ENCODE assay signal across 9 cellular contexts in the genomic region with DNA sequence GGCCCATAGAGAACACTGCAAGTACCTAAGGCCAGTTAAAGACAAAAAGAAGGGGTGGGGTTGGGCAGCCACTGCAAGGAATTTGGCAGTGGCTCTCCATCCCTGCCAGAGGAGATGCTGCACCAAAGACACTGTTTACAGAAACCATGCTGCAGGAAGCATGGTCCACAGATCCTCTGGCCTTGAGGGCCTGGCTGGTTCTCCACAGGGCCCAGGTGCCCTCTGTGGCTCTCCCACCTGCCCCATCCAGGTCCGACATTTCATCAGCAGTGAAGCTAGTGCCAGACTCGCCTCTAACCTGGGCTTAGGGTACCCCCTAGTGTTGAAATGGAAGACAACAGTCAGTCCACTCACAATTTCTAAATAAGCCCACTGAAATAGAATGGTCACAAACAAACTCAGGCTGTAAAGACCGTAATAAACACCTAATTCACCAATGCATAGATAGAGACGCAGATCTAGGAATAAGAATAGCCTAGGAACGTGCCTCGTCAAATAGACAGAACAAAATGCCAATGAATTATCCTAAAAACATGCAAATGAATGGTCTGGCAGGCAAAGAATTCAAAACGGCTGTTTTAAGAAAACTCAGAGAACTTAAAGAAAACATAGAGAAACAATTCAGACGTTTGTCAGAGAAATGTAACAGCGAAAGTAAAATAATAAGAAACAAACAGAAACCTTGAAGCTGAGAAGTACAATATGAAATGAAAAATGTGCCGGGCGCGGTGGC. TPM values are rescaled to one million over a fixed set of nuclear protein-coding genes. Genes with fewer than 3 reads are reported as not detected.
DNase-seq lines count a peak whose midpoint lies in the region; ATAC-seq and TF ChIP-seq lines count a peak whose summit lies in the region.
"Had no signal": no experiment of that assay in that cellular context is flagged by ENCODE, and none has a peak within 500 bp of the region (broad histone marks: within the 10 kb centered on the region; RNA-seq: fewer than 3 reads in every experiment).

No MANE protein-coding gene starts in this region.

- H3K27ac Mint-ChIP-seq in mesothelial cell of epicardium, result no peak overlapping the region

- H3K4me3 ChIP-seq in HFF-Myc (replicated peaks; ENCODE audit: low read depth, low read length) (no peak overlapping the region), fibroblast of mammary gland (ENCODE audit: control insufficient read depth, low read depth, low read length) (no peak overlapping the region)

- H3K4me1 Mint-ChIP-seq in mesothelial cell of epicardium, result no peaks in the 10 kb centered on the region

- no peaks in the 10 kb centered on the region for H3K27me3 Mint-ChIP-seq in mesothelial cell of epicardium (ENCODE audit: low read depth)

- no peak for ATAC-seq in GM18861 (IDR thresholded peaks at IDR 0.05; ENCODE audit: unreplicated experiment)

- H3K9me3 Mint-ChIP-seq in mesothelial cell of epicardium, result peaks cover 35% of the 10 kb centered on the region

- H3K4me3 Mint-ChIP-seq in mesothelial cell of epicardium, result no peak overlapping the region

- peak; percentile 54 for DNase-seq in COLO829 (ENCODE audit: low spot score)
- DNase-seq in HFF-Myc (ENCODE audit: extremely low read depth, low read depth), result no peak
- peak; percentile 62 for DNase-seq in NCI-H526 treated with DMSO at 0.1 percent for 48 hours (lab: John Stamatoyannopoulos, UW)
- peak; percentile 72 for DNase-seq in activated CD8-positive, alpha-beta memory T cell treated with anti-CD3 and anti-CD28 coated beads for 24 hours
- peak; percentile 29 for DNase-seq in fibroblast of mammary gland (ENCODE audit: low read depth)
- DNase-seq in pons (ENCODE audit: low spot score), result peak; percentile 40
- DNase-seq in mesothelial cell of epicardium (ENCODE audit: low spot score in 2 of 2, unreplicated experiment in 2 of 2), result no peak

- H3K36me3 Mint-ChIP-seq in mesothelial cell of epicardium, result peaks cover 5% of the 10 kb centered on the region

- TF ChIP-seq CTCF in HFF-Myc (IDR thresholded peaks at IDR 0.05; ENCODE audit: low read depth, low read length, missing control alignments) (peak; percentile 63), fibroblast of mammary gland (conservative IDR thresholded peaks at IDR 0.05; ENCODE audit: control insufficient read depth, insufficient read depth, low read depth, low read length) (peak; percentile 56), mesothelial cell of epicardium (IDR thresholded peaks at IDR 0.05; ENCODE audit: unreplicated experiment) (no peak)

RNA-seq across cellular contexts. Expression of gene LYPD4, which starts 23.3 kb away (rescaled TPM):
- total RNA-seq in mesothelial cell of epicardium, result not detected in 3 replicates
- total RNA-seq: pulmonary artery endothelial cell had no signal

RNA-seq across cellular contexts. Expression of gene DMRTC2, which starts 23.7 kb away (rescaled TPM):
- total RNA-seq in mesothelial cell of epicardium, result not detected in 3 replicates
- total RNA-seq: pulmonary artery endothelial cell had no signal

RNA-seq across cellular contexts. Expression of gene CEACAM3, which starts 24.8 kb away (rescaled TPM):
- not detected in 3 replicates for total RNA-seq in mesothelial cell of epicardium
- total RNA-seq: pulmonary artery endothelial cell had no signal

RNA-seq across cellular contexts. Expression of gene RPS19, which starts 38.9 kb away (rescaled TPM):
- 2,197 to 2,288 TPM (median 2,263 TPM) in 3 replicates for total RNA-seq in mesothelial cell of epicardium

RNA-seq across cellular contexts. Expression of gene CD79A, which starts 55.9 kb away (rescaled TPM):
- total RNA-seq in mesothelial cell of epicardium, result 0.43 to 0.62 TPM (median 0.58 TPM) in 3 replicates
- total RNA-seq: pulmonary artery endothelial cell had no signal

Comparison
In these comparisons a context has a peak if more than half of its experiments do, and no peak if none do; other contexts are left out.
1. DNase-seq: peak in COLO829 (single experiment), NCI-H526 treated with DMSO at 0.1 percent for 48 hours (single experiment), activated CD8-positive, alpha-beta memory T cell treated with anti-CD3 and anti-CD28 coated beads for 24 hours (single experiment), fibroblast of mammary gland (single experiment) and pons (single experiment); none in HFF-Myc (single experiment) and mesothelial cell of epicardium (0 of 2).